In the genomic region with DNA sequence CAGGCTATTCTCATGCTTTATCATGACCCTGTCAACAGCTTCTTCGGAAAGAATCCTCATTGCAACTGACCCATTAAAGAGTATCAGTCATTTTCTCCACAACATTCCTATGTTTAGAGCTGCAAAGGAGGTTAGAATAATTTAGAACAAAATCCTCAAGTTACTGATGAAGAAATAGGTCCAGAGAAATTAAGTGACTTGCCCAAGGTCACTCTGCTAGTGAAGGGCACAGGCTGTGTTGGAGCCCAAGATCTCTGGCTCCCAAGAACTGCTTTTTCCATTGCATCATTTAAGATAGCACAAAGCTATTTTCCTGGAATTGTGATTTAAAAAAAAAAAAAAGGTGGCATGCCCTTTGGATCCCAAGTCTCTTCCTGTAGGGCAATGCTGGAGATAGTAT, we compare ENCODE assay signal across 11 cellular contexts. TPM values are rescaled to one million over a fixed set of nuclear protein-coding genes. Genes with fewer than 3 reads are reported as not detected.
A peak's percentile ranks its signal among the peaks of the same experiment; 100 is the strongest.
DNase-seq lines count a peak whose midpoint lies in the region; ATAC-seq and TF ChIP-seq lines count a peak whose summit lies in the region.
"Had no signal": no experiment of that assay in that cellular context is flagged by ENCODE, and none has a peak within 500 bp of the region (broad histone marks: within the 10 kb centered on the region; RNA-seq: fewer than 3 reads in every experiment).

No MANE protein-coding gene starts in this region.

- no peaks in the 10 kb centered on the region for H3K9me3 Mint-ChIP-seq in activated CD8-positive, alpha-beta T cell treated with anti-CD3 and anti-CD28 coated beads for 36 hours
- no peaks in the 10 kb centered on the region for H3K9me3 Mint-ChIP-seq in activated CD8-positive, alpha-beta T cell treated with anti-CD3 and anti-CD28 coated beads, Interleukin-2, amount 10 ng/mL, durations not matched to agents 7 days and 5 days (ENCODE audit: insufficient read depth)
- H3K9me3 Mint-ChIP-seq in activated T-helper 17 cell treated with anti-CD3 and anti-CD28 coated beads, Interleukin-2, amount 50 U/mL, for 72 hours = no peaks in the 10 kb centered on the region
- H3K9me3 Mint-ChIP-seq in stimulated activated effector memory CD8-positive, alpha-beta T cell treated with anti-CD3 and anti-CD28 coated beads, Interleukin-12 subunit alpha, Interleukin-12 subunit beta, amount 100 ng/mL, for 72 hours = no peaks in the 10 kb centered on the region
- H3K9me3 Mint-ChIP-seq in glutamatergic neuron (ENCODE audit: unreplicated experiment) = peaks cover 2% of the 10 kb centered on the region

- no peak for ATAC-seq in activated CD8-positive, alpha-beta T cell treated with anti-CD3 and anti-CD28 coated beads for 36 hours
- no peak for ATAC-seq in activated CD8-positive, alpha-beta T cell treated with anti-CD3 and anti-CD28 coated beads, Interleukin-2, amount 10 ng/mL, durations not matched to agents 7 days and 5 days
- no peak for ATAC-seq in activated T-helper 17 cell treated with anti-CD3 and anti-CD28 coated beads, Interleukin-2, amount 50 U/mL, for 72 hours (replicated peaks)
- ATAC-seq in stimulated activated effector memory CD8-positive, alpha-beta T cell treated with anti-CD3 and anti-CD28 coated beads, Interleukin-12 subunit alpha, Interleukin-12 subunit beta, amount 100 ng/mL, for 72 hours = no peak
- ATAC-seq: activated CD4-positive, CD25-positive, alpha-beta regulatory T cell treated with anti-CD3 and anti-CD28 coated beads, Interleukin-2, amount 50 U/mL, for 24 hours had no signal

- H3K36me3 ChIP-seq in right atrium auricular region (no peaks in the 10 kb centered on the region), MG63 (peaks cover 63% of the 10 kb centered on the region)

- H3K4me1 ChIP-seq in right atrium auricular region = peaks cover 0 to 70% of the 10 kb centered on the region in 2 donors

- no peak for TF ChIP-seq CTCF in activated CD8-positive, alpha-beta T cell treated with anti-CD3 and anti-CD28 coated beads for 36 hours (IDR thresholded peaks at IDR 0.05)
- TF ChIP-seq CTCF in right atrium auricular region (IDR thresholded peaks at IDR 0.05) = no peak
- no peak for TF ChIP-seq CTCF in glutamatergic neuron (IDR thresholded peaks at IDR 0.05; ENCODE audit: partially characterized antibody, unreplicated experiment)

- H3K27me3 Mint-ChIP-seq in activated CD8-positive, alpha-beta T cell treated with anti-CD3 and anti-CD28 coated beads for 36 hours = no peaks in the 10 kb centered on the region
- no peaks in the 10 kb centered on the region for H3K27me3 Mint-ChIP-seq in activated CD8-positive, alpha-beta T cell treated with anti-CD3 and anti-CD28 coated beads, Interleukin-2, amount 10 ng/mL, durations not matched to agents 7 days and 5 days (ENCODE audit: low read depth)
- no peaks in the 10 kb centered on the region for H3K27me3 Mint-ChIP-seq in activated T-helper 17 cell treated with anti-CD3 and anti-CD28 coated beads, Interleukin-2, amount 50 U/mL, for 72 hours
- H3K27me3 Mint-ChIP-seq in glutamatergic neuron (ENCODE audit: unreplicated experiment) = no peaks in the 10 kb centered on the region

- CTCF ChIA-PET in activated CD8-positive, alpha-beta T cell treated with anti-CD3 and anti-CD28 coated beads for 36 hours (lab: Charles Lee) = interaction anchor here (1.2 to 4.2 kb wide), 5 partner anchors 9 to 45 kb away, joined by 3 to 29 read pairs (median 6); partner anchors contain the start of gene IRS1
- CTCF ChIA-PET in activated CD8-positive, alpha-beta T cell treated with anti-CD3 and anti-CD28 coated beads, Interleukin-2, amount 10 ng/mL, durations not matched to agents 7 days and 5 days (lab: Charles Lee) = interaction anchor here (0.8 to 5.3 kb wide), 6 partner anchors 10 to 45 kb away, joined by 3 to 26 read pairs (median 7); partner anchors contain the start of gene IRS1

- H3K27me3 ChIP-seq in right atrium auricular region = no peaks in the 10 kb centered on the region
- H3K27me3 ChIP-seq in MG63 = no peaks in the 10 kb centered on the region

- H3K27ac Mint-ChIP-seq in activated CD8-positive, alpha-beta T cell treated with anti-CD3 and anti-CD28 coated beads for 36 hours = peak overlapping the region; percentile 97
- H3K27ac Mint-ChIP-seq in activated CD8-positive, alpha-beta T cell treated with anti-CD3 and anti-CD28 coated beads, Interleukin-2, amount 10 ng/mL, durations not matched to agents 7 days and 5 days = no peak overlapping the region
- no peak overlapping the region for H3K27ac Mint-ChIP-seq in activated T-helper 17 cell treated with anti-CD3 and anti-CD28 coated beads, Interleukin-2, amount 50 U/mL, for 72 hours
- H3K27ac Mint-ChIP-seq in stimulated activated effector memory CD8-positive, alpha-beta T cell treated with anti-CD3 and anti-CD28 coated beads, Interleukin-12 subunit alpha, Interleukin-12 subunit beta, amount 100 ng/mL, for 72 hours = peak overlapping the region; percentile 20
- no peak overlapping the region for H3K27ac Mint-ChIP-seq in glutamatergic neuron (ENCODE audit: unreplicated experiment)

- intact Hi-C loops in activated CD8-positive, alpha-beta T cell treated with anti-CD3 and anti-CD28 coated beads for 36 hours (cut with micrococcal nuclease) = no loop called here

- H3K9me3 ChIP-seq in right atrium auricular region (no peaks in the 10 kb centered on the region), MG63 (no peaks in the 10 kb centered on the region)

- H3K4me3 ChIP-seq in right atrium auricular region (no peak overlapping the region), MG63 (no peak overlapping the region)

- peaks cover 10% of the 10 kb centered on the region for H3K36me3 Mint-ChIP-seq in activated CD8-positive, alpha-beta T cell treated with anti-CD3 and anti-CD28 coated beads for 36 hours (ENCODE audit: low read depth)
- peaks cover 45% of the 10 kb centered on the region for H3K36me3 Mint-ChIP-seq in activated CD8-positive, alpha-beta T cell treated with anti-CD3 and anti-CD28 coated beads, Interleukin-2, amount 10 ng/mL, durations not matched to agents 7 days and 5 days (ENCODE audit: low read depth)
- no peaks in the 10 kb centered on the region for H3K36me3 Mint-ChIP-seq in activated T-helper 17 cell treated with anti-CD3 and anti-CD28 coated beads, Interleukin-2, amount 50 U/mL, for 72 hours (ENCODE audit: low read depth)
- H3K36me3 Mint-ChIP-seq in stimulated activated effector memory CD8-positive, alpha-beta T cell treated with anti-CD3 and anti-CD28 coated beads, Interleukin-12 subunit alpha, Interleukin-12 subunit beta, amount 100 ng/mL, for 72 hours = peaks cover 7% of the 10 kb centered on the region
- no peaks in the 10 kb centered on the region for H3K36me3 Mint-ChIP-seq in glutamatergic neuron (ENCODE audit: unreplicated experiment)

- peaks cover 55% of the 10 kb centered on the region for H3K4me1 Mint-ChIP-seq in activated CD8-positive, alpha-beta T cell treated with anti-CD3 and anti-CD28 coated beads for 36 hours (ENCODE audit: low read depth)
- H3K4me1 Mint-ChIP-seq in activated CD8-positive, alpha-beta T cell treated with anti-CD3 and anti-CD28 coated beads, Interleukin-2, amount 10 ng/mL, durations not matched to agents 7 days and 5 days (ENCODE audit: low read depth) = peaks cover 55% of the 10 kb centered on the region
- peaks cover 6% of the 10 kb centered on the region for H3K4me1 Mint-ChIP-seq in activated T-helper 17 cell treated with anti-CD3 and anti-CD28 coated beads, Interleukin-2, amount 50 U/mL, for 72 hours
- H3K4me1 Mint-ChIP-seq in stimulated activated effector memory CD8-positive, alpha-beta T cell treated with anti-CD3 and anti-CD28 coated beads, Interleukin-12 subunit alpha, Interleukin-12 subunit beta, amount 100 ng/mL, for 72 hours = peaks cover 7% of the 10 kb centered on the region
- H3K4me1 Mint-ChIP-seq in glutamatergic neuron (ENCODE audit: low read depth, unreplicated experiment) = peaks cover 31% of the 10 kb centered on the region

- peak overlapping the region; percentile 87 for H3K4me3 Mint-ChIP-seq in activated CD8-positive, alpha-beta T cell treated with anti-CD3 and anti-CD28 coated beads for 36 hours
- H3K4me3 Mint-ChIP-seq in activated CD8-positive, alpha-beta T cell treated with anti-CD3 and anti-CD28 coated beads, Interleukin-2, amount 10 ng/mL, durations not matched to agents 7 days and 5 days = no peak overlapping the region
- peak overlapping the region; percentile 94 for H3K4me3 Mint-ChIP-seq in activated T-helper 17 cell treated with anti-CD3 and anti-CD28 coated beads, Interleukin-2, amount 50 U/mL, for 72 hours
- no peak overlapping the region for H3K4me3 Mint-ChIP-seq in stimulated activated effector memory CD8-positive, alpha-beta T cell treated with anti-CD3 and anti-CD28 coated beads, Interleukin-12 subunit alpha, Interleukin-12 subunit beta, amount 100 ng/mL, for 72 hours
- no peak overlapping the region for H3K4me3 Mint-ChIP-seq in glutamatergic neuron (ENCODE audit: unreplicated experiment)

- DNase-seq in activated CD8-positive, alpha-beta T cell treated with anti-CD3 and anti-CD28 coated beads for 36 hours = no peak
- no peak for DNase-seq in activated CD8-positive, alpha-beta T cell treated with anti-CD3 and anti-CD28 coated beads, Interleukin-2, amount 10 ng/mL, durations not matched to agents 7 days and 5 days
- DNase-seq in right atrium auricular region (ENCODE audit: low spot score) = no peak
- DNase-seq in stimulated activated effector memory CD8-positive, alpha-beta T cell treated with anti-CD3 and anti-CD28 coated beads, Interleukin-12 subunit alpha, Interleukin-12 subunit beta, amount 100 ng/mL, for 72 hours (ENCODE audit: low spot score in 2 of 2) = no peak
- no peak for DNase-seq in NK-92 treated with Interleukin-12 subunit alpha and Interleukin-12 subunit beta, amount 100 ng/mL, for 24 hours (lab: John Stamatoyannopoulos, UW)
- no peak for DNase-seq in MG63
- DNase-seq in glutamatergic neuron = no peak
- DNase-seq: KG1, NCI-H2171 treated with DMSO at 0.1 percent for 48 hours had no signal

- POLR2A ChIA-PET in activated CD8-positive, alpha-beta T cell treated with anti-CD3 and anti-CD28 coated beads for 36 hours (lab: Charles Lee) = interaction anchor here (0.9 to 2.7 kb wide), 4 partner anchors 11 to 46 kb away, joined by 3 to 16 read pairs (median 5); partner anchors contain the start of gene RHBDD1
- POLR2A ChIA-PET in activated CD8-positive, alpha-beta T cell treated with anti-CD3 and anti-CD28 coated beads, Interleukin-2, amount 10 ng/mL, durations not matched to agents 7 days and 5 days (lab: Charles Lee) = interaction anchor here (1.0 to 1.6 kb wide), 5 partner anchors 10 to 46 kb away, joined by 4 to 6 read pairs (median 5); partner anchors contain the start of genes IRS1 and RHBDD1

- H3K27ac ChIP-seq in right atrium auricular region = peak overlapping the region; percentile 90 to 92

RNA-seq across cellular contexts. Expression of gene IRS1, which starts 9.6 kb away (rescaled TPM):
- 1 to 10 TPM; 3.5 to 4.0 TPM for total RNA-seq in activated CD8-positive, alpha-beta T cell treated with anti-CD3 and anti-CD28 coated beads for 36 hours
- total RNA-seq in activated CD8-positive, alpha-beta T cell treated with anti-CD3 and anti-CD28 coated beads, Interleukin-2, amount 10 ng/mL, durations not matched to agents 7 days and 5 days = 1 to 10 TPM; 7.3 to 9.6 TPM
- total RNA-seq in activated T-helper 17 cell treated with anti-CD3 and anti-CD28 coated beads, Interleukin-2, amount 50 U/mL, for 72 hours = 1 to 10 TPM in 1 of 2 donors, under 1 TPM in 1; 0.77 to 2.1 TPM
- total RNA-seq in right atrium auricular region (10 to 100 TPM; 14.6 to 15.8 TPM), glutamatergic neuron (ENCODE audit: unreplicated experiment) (8.1 TPM)
- 5.1 and 5.6 TPM in 2 replicates for total RNA-seq in MG63 (2014; rRNA removed; shearing (Covaris generic); ENCODE audit: low replicate concordance)

RNA-seq across cellular contexts. Expression of gene RHBDD1, which starts 45.8 kb away (rescaled TPM):
- total RNA-seq in activated CD8-positive, alpha-beta T cell treated with anti-CD3 and anti-CD28 coated beads for 36 hours = 10 to 100 TPM; 34.3 to 35.9 TPM
- 10 to 100 TPM; 23.4 to 29.5 TPM for total RNA-seq in activated CD8-positive, alpha-beta T cell treated with anti-CD3 and anti-CD28 coated beads, Interleukin-2, amount 10 ng/mL, durations not matched to agents 7 days and 5 days
- total RNA-seq in activated T-helper 17 cell treated with anti-CD3 and anti-CD28 coated beads, Interleukin-2, amount 50 U/mL, for 72 hours = 10 to 100 TPM; 35.5 to 57.1 TPM
- total RNA-seq in right atrium auricular region (10 to 100 TPM; 12.3 to 16.1 TPM), glutamatergic neuron (ENCODE audit: unreplicated experiment) (29.9 TPM)
- total RNA-seq in MG63 (2014; rRNA removed; shearing (Covaris generic); ENCODE audit: low replicate concordance) = 5.1 and 19.6 TPM in 2 replicates

Comparison
In these comparisons a context has a peak if more than half of its experiments do, and no peak if none do; other contexts are left out.
1. H3K27ac Mint-ChIP-seq: peak in activated CD8-positive, alpha-beta T cell treated with anti-CD3 and anti-CD28 coated beads for 36 hours (single experiment) and stimulated activated effector memory CD8-positive, alpha-beta T cell treated with anti-CD3 and anti-CD28 coated beads, Interleukin-12 subunit alpha, Interleukin-12 subunit beta, amount 100 ng/mL, for 72 hours (single experiment); none in activated CD8-positive, alpha-beta T cell treated with anti-CD3 and anti-CD28 coated beads, Interleukin-2, amount 10 ng/mL, durations not matched to agents 7 days and 5 days (single experiment), activated T-helper 17 cell treated with anti-CD3 and anti-CD28 coated beads, Interleukin-2, amount 50 U/mL, for 72 hours (single experiment) and glutamatergic neuron (single experiment).
2. H3K4me3 Mint-ChIP-seq: peak in activated CD8-positive, alpha-beta T cell treated with anti-CD3 and anti-CD28 coated beads for 36 hours (single experiment) and activated T-helper 17 cell treated with anti-CD3 and anti-CD28 coated beads, Interleukin-2, amount 50 U/mL, for 72 hours (single experiment); none in activated CD8-positive, alpha-beta T cell treated with anti-CD3 and anti-CD28 coated beads, Interleukin-2, amount 10 ng/mL, durations not matched to agents 7 days and 5 days (single experiment), stimulated activated effector memory CD8-positive, alpha-beta T cell treated with anti-CD3 and anti-CD28 coated beads, Interleukin-12 subunit alpha, Interleukin-12 subunit beta, amount 100 ng/mL, for 72 hours (single experiment) and glutamatergic neuron (single experiment).